In the genomic region with DNA sequence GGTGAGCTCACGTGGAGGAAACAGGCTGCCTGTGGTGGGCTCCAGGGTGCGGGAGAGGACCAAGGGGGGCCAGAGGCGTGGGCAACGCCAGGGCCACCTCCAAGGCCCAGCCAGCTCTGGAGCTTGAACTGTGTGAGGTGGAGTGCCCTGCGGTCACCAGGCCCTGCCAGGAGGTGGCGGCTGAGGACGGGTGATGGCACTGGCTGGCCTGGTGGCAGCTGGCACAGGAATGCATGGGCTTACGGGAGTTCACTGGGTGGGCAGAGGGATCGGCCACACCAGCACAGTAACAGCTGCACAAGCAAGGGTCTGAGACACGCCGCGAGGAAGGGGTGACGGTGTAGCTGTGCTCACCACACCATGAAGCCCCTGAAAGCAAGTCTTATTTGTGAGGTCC, we compare ENCODE assay signal across 12 cellular contexts. TPM values are rescaled to one million over a fixed set of nuclear protein-coding genes. Genes with fewer than 3 reads are reported as not detected.
DNase-seq lines count a peak whose midpoint lies in the region; ATAC-seq, FAIRE-seq and TF ChIP-seq lines count a peak whose summit lies in the region.
"Had no signal": no experiment of that assay in that cellular context is flagged by ENCODE, and none has a peak within 500 bp of the region (broad histone marks: within the 10 kb centered on the region; RNA-seq: fewer than 3 reads in every experiment).

No MANE protein-coding gene starts in this region.

- CTCF ChIA-PET in activated CD4-positive, alpha-beta T cell treated with anti-CD3 and anti-CD28 coated beads for 36 hours (lab: Charles Lee), result no interaction called here
- CTCF ChIA-PET in Panc1 (lab: Charles Lee), result interaction anchor here (0.9 kb wide), 1 partner anchor 9 kb away, joined by 3 read pairs; no protein-coding TSS in a partner anchor

- H3K27me3 Mint-ChIP-seq in activated CD4-positive, alpha-beta T cell treated with anti-CD3 and anti-CD28 coated beads for 36 hours, result no peaks in the 10 kb centered on the region

- H3K36me3 Mint-ChIP-seq in activated CD4-positive, alpha-beta T cell treated with anti-CD3 and anti-CD28 coated beads for 36 hours (ENCODE audit: low read depth), result peaks cover 11% of the 10 kb centered on the region

- POLR2A ChIA-PET in activated CD4-positive, alpha-beta T cell treated with anti-CD3 and anti-CD28 coated beads for 36 hours (lab: Charles Lee), result no interaction called here
- POLR2A ChIA-PET in Panc1 (lab: Charles Lee), result no interaction called here

- in situ Hi-C loops in Panc1 (cut with HindIII; ENCODE audit: low pct_unique_long_range_greater_than_20kb, low sequenced_read_pairs), result no loop called here

- H3K4me3 ChIP-seq in Panc1 (ENCODE audit: low read depth in 2 of 2, low read length in 2 of 2) (no peak overlapping the region), heart right ventricle (no peak overlapping the region), small intestine (ENCODE audit: low read depth in 1 of 2, low read length in 2 of 2) (no peak overlapping the region)

- H3K27me3 ChIP-seq in Panc1 (ENCODE audit: control insufficient read depth, insufficient read depth, low read length), result no peaks in the 10 kb centered on the region
- H3K27me3 ChIP-seq in heart right ventricle, result no peaks in the 10 kb centered on the region
- no peaks in the 10 kb centered on the region for H3K27me3 ChIP-seq in small intestine (ENCODE audit: control insufficient read depth in 2 of 2, insufficient read depth in 2 of 2, low read length in 2 of 2)

- no peaks in the 10 kb centered on the region for H3K4me1 Mint-ChIP-seq in activated CD4-positive, alpha-beta T cell treated with anti-CD3 and anti-CD28 coated beads for 36 hours

- intact Hi-C loops in activated CD4-positive, alpha-beta T cell treated with anti-CD3 and anti-CD28 coated beads for 36 hours (cut with DNase I, micrococcal nuclease), result loop anchor here in 1 of 2 experiments (5.0 kb wide), 1 partner anchor 224 kb away; no protein-coding TSS in a partner anchor
- intact Hi-C loops in Panc1 (cut with micrococcal nuclease; ENCODE audit: unreplicated experiment) (no loop called here), heart right ventricle (cut with DNase I) (loop anchor here in 1 of 10 donors (10.0 kb wide), 1 partner anchor 221 kb away; no protein-coding TSS in a partner anchor)

- no peaks in the 10 kb centered on the region for H3K9me3 Mint-ChIP-seq in activated CD4-positive, alpha-beta T cell treated with anti-CD3 and anti-CD28 coated beads for 36 hours (ENCODE audit: low read depth)
- H3K9me3 Mint-ChIP-seq: activated T-helper 1 cell treated with anti-CD3 and anti-CD28 coated beads, Interleukin-12 subunit alpha, Interleukin-12 subunit beta, Interleukin-2, Interleukin-4 antibody, amounts not matched to agents 30 ng/mL and 10 ng/mL and 1 ng/mL, durations not matched to agents 14 hours and 24 hours and 36 hours had no signal

- H3K36me3 ChIP-seq in Panc1 (ENCODE audit: control insufficient read depth, insufficient read depth, low read length) (peaks cover 2% of the 10 kb centered on the region; the same call in 1 of the 2 replicates), heart right ventricle (peaks cover 0 to 69% (median 23%) of the 10 kb centered on the region in 9 donors), small intestine (ENCODE audit: control insufficient read depth in 2 of 2, insufficient read depth in 2 of 2, low read length in 2 of 2) (peaks cover 2% of the 10 kb centered on the region in 2 donors)

- H3K27ac Mint-ChIP-seq in activated CD4-positive, alpha-beta T cell treated with anti-CD3 and anti-CD28 coated beads for 36 hours, result no peak overlapping the region
- H3K27ac Mint-ChIP-seq: activated T-helper 1 cell treated with anti-CD3 and anti-CD28 coated beads, Interleukin-12 subunit alpha, Interleukin-12 subunit beta, Interleukin-2, Interleukin-4 antibody, amounts not matched to agents 30 ng/mL and 10 ng/mL and 1 ng/mL, durations not matched to agents 14 hours and 24 hours and 36 hours had no signal

- TF ChIP-seq CTCF in Panc1 (IDR thresholded peaks at IDR 0.05) (peak; percentile 89), heart right ventricle (IDR thresholded peaks at IDR 0.05) (peak in 6 of 9 donors; percentile 22 to 35 (median 30))

- H3K4me3 Mint-ChIP-seq in activated CD4-positive, alpha-beta T cell treated with anti-CD3 and anti-CD28 coated beads for 36 hours, result no peak overlapping the region
- H3K4me3 Mint-ChIP-seq: activated T-helper 1 cell treated with anti-CD3 and anti-CD28 coated beads, Interleukin-12 subunit alpha, Interleukin-12 subunit beta, Interleukin-2, Interleukin-4 antibody, amounts not matched to agents 30 ng/mL and 10 ng/mL and 1 ng/mL, durations not matched to agents 14 hours and 24 hours and 36 hours had no signal

- DNase-seq in activated CD4-positive, alpha-beta T cell treated with anti-CD3 and anti-CD28 coated beads for 36 hours, result peak; percentile 49
- no peak for DNase-seq in activated CD4-positive, alpha-beta T cell treated with anti-CD3 and anti-CD28 coated beads, Interleukin-2, amount 50 U/mL, for 4 hours
- DNase-seq in Panc1 (ENCODE audit: low read depth, low spot score), result no peak
- DNase-seq in heart right ventricle, result no peak
- DNase-seq in small intestine, result peak; percentile 45
- no peak for DNase-seq in EL
- no peak for DNase-seq in inferior parietal cortex (ENCODE audit: extremely low spot score)
- DNase-seq: NCI-H2081 treated with DMSO at 0.1 percent for 48 hours had no signal

- H3K9me3 ChIP-seq in Panc1 (ENCODE audit: control insufficient read depth, insufficient read depth, low read depth, low read length), result no peaks in the 10 kb centered on the region
- H3K9me3 ChIP-seq in heart right ventricle, result no peaks in the 10 kb centered on the region
- H3K9me3 ChIP-seq in small intestine (ENCODE audit: control insufficient read depth, low read depth), result no peaks in the 10 kb centered on the region

- ATAC-seq in activated CD4-positive, alpha-beta T cell treated with anti-CD3 and anti-CD28 coated beads for 36 hours, result peak; percentile 65
- ATAC-seq in Panc1 (peak; percentile 93), heart right ventricle (peak in 2 of 8 donors; percentile 10 to 36), GM21529 (IDR thresholded peaks at IDR 0.05; ENCODE audit: unreplicated experiment) (no peak)

- FAIRE-seq in small intestine (lab: Jason Lieb, UNC), result no peak
- FAIRE-seq: frontal cortex had no signal

- H3K4me1 ChIP-seq in Panc1 (ENCODE audit: control insufficient read depth, insufficient read depth, low read length) (no peaks in the 10 kb centered on the region), heart right ventricle (peaks cover 4 to 25% (median 16%) of the 10 kb centered on the region in 9 donors), small intestine (ENCODE audit: control insufficient read depth in 2 of 2, insufficient read depth in 1 of 2, low read depth in 1 of 2, low read length in 1 of 2) (peaks cover under 1 to 7% of the 10 kb centered on the region in 2 donors)

- no TSS peak for BruUV-seq in Panc1 (replicated peaks; lab: Mats Ljungman, UMichigan)

- no peak overlapping the region for H3K27ac ChIP-seq in Panc1 (ENCODE audit: low read length)
- H3K27ac ChIP-seq in heart right ventricle, result no peak overlapping the region
- no peak overlapping the region for H3K27ac ChIP-seq in small intestine (ENCODE audit: low read depth in 1 of 2, low read length in 1 of 2)
- H3K27ac ChIP-seq: C4-2B had no signal

- 89 to 90% methylated on average over 13 of the region's 13 CpGs for WGBS in heart right ventricle, 2 donors
- WGBS in small intestine, 3 donors, result 77 to 80% (median 78%) methylated on average over 13 of the region's 13 CpGs

RNA-seq across cellular contexts. Expression of a gene that starts 15.8 kb away (rescaled TPM):
- total RNA-seq in activated CD4-positive, alpha-beta T cell treated with anti-CD3 and anti-CD28 coated beads for 36 hours, result 10 to 100 TPM; 29.6 to 45.8 TPM
- total RNA-seq in Panc1 (2021; ENCODE audit: unreplicated experiment) (141 TPM), heart right ventricle (10 to 100 TPM; 34.3 to 53.6 (median 45.2) TPM)
- polyA plus RNA-seq in Panc1 (2012; ENCODE audit: insufficient read length), result 222 TPM
- polyA plus RNA-seq in heart right ventricle (10 to 100 TPM; 19.0 to 32.5 TPM), small intestine (10 to 100 TPM; 33.1 to 41.2 (median 40.8) TPM)

Comparison
In these comparisons a context has a peak if more than half of its experiments do, and no peak if none do; other contexts are left out.
1. DNase-seq: peak in activated CD4-positive, alpha-beta T cell treated with anti-CD3 and anti-CD28 coated beads for 36 hours (single experiment) and small intestine (single experiment); none in activated CD4-positive, alpha-beta T cell treated with anti-CD3 and anti-CD28 coated beads, Interleukin-2, amount 50 U/mL, for 4 hours (0 of 2), Panc1 (single experiment), heart right ventricle (0 of 2), EL (single experiment) and inferior parietal cortex (single experiment).